2 cellular contexts compared by ENCODE assay signal in genomic region chr19:34523408-34523807, GRCh38.
TF ChIP-seq lines count a peak whose summit lies in the region.

No MANE protein-coding gene starts in this region.

TF ChIP-seq in A549, 52 proteins besides CTCF, POLR2A, EP300 and RAD21 (continued from another document):
- TF ChIP-seq RNF2 (IDR thresholded peaks at IDR 0.05; ENCODE audit: borderline replicate concordance, low read depth): no peak
- TF ChIP-seq, protein P1, sequence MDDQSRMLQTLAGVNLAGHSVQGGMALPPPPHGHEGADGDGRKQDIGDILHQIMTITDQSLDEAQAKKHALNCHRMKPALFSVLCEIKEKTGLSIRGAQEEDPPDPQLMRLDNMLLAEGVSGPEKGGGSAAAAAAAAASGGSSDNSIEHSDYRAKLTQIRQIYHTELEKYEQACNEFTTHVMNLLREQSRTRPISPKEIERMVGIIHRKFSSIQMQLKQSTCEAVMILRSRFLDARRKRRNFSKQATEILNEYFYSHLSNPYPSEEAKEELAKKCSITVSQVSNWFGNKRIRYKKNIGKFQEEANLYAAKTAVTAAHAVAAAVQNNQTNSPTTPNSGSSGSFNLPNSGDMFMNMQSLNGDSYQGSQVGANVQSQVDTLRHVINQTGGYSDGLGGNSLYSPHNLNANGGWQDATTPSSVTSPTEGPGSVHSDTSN (IDR thresholded peaks at IDR 0.05): no peak
- TF ChIP-seq CHD2 (IDR thresholded peaks at IDR 0.05; ENCODE audit: low read length, partially characterized antibody): no peak
- TF ChIP-seq CBX8 (IDR thresholded peaks at IDR 0.05): no peak
- TF ChIP-seq ZC3H11A (IDR thresholded peaks at IDR 0.05): no peak
- no peak for TF ChIP-seq TFCP2L1 (CRISPR knock-in tag; IDR thresholded peaks at IDR 0.05)
- TF ChIP-seq GATA3 (IDR thresholded peaks at IDR 0.05; ENCODE audit: borderline replicate concordance): no peak
- TF ChIP-seq HOXB13 (CRISPR knock-in tag; IDR thresholded peaks at IDR 0.05; ENCODE audit: low read depth): no peak

TF ChIP-seq in HEK293, 187 proteins besides CTCF, POLR2A, EP300 and RAD21:
- TF ChIP-seq ZNF280C (tag by site-specific recombination; IDR thresholded peaks at IDR 0.05) (no peak), ZNF777 (tag by site-specific recombination; IDR thresholded peaks at IDR 0.05; ENCODE audit: borderline replicate concordance) (no peak), BCL6B (tag by site-specific recombination; IDR thresholded peaks at IDR 0.05) (no peak), ZNF660 (tag by site-specific recombination; IDR thresholded peaks at IDR 0.05) (no peak), ZNF280D (tag by site-specific recombination; IDR thresholded peaks at IDR 0.05) (0 out of 2 replicates have a peak, but pooled peaks have one; percentile 5), KLF1 (tag by site-specific recombination; IDR thresholded peaks at IDR 0.05) (no peak), ZIC2 (tag by site-specific recombination; IDR thresholded peaks at IDR 0.05) (no peak), HOXD13 (CRISPR knock-in tag; IDR thresholded peaks at IDR 0.05; ENCODE audit: borderline replicate concordance) (no peak), ZNF2 (tag by site-specific recombination; IDR thresholded peaks at IDR 0.05) (no peak), KLF16 (tag by site-specific recombination; IDR thresholded peaks at IDR 0.05) (no peak), ZFHX2 (tag by site-specific recombination; conservative IDR thresholded peaks at IDR 0.05) (no peak), PRDM10 (tag by site-specific recombination; IDR thresholded peaks at IDR 0.05) (no peak), ZSCAN4 (tag by site-specific recombination; IDR thresholded peaks at IDR 0.05) (no peak), PRDM4 (tag by site-specific recombination; IDR thresholded peaks at IDR 0.05) (peak; percentile 71), ZBTB1 (tag by site-specific recombination; IDR thresholded peaks at IDR 0.05) (no peak), ZNF510 (tag by site-specific recombination; IDR thresholded peaks at IDR 0.05; ENCODE audit: insufficient replicate concordance) (no peak)
- TF ChIP-seq, protein P2, sequence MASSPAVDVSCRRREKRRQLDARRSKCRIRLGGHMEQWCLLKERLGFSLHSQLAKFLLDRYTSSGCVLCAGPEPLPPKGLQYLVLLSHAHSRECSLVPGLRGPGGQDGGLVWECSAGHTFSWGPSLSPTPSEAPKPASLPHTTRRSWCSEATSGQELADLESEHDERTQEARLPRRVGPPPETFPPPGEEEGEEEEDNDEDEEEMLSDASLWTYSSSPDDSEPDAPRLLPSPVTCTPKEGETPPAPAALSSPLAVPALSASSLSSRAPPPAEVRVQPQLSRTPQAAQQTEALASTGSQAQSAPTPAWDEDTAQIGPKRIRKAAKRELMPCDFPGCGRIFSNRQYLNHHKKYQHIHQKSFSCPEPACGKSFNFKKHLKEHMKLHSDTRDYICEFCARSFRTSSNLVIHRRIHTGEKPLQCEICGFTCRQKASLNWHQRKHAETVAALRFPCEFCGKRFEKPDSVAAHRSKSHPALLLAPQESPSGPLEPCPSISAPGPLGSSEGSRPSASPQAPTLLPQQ (tag by site-specific recombination; IDR thresholded peaks at IDR 0.05): no peak
TF ChIP-seq in HEK293: peak in this region for 2.
